21 cellular contexts compared by ENCODE assay signal in the genomic region with DNA sequence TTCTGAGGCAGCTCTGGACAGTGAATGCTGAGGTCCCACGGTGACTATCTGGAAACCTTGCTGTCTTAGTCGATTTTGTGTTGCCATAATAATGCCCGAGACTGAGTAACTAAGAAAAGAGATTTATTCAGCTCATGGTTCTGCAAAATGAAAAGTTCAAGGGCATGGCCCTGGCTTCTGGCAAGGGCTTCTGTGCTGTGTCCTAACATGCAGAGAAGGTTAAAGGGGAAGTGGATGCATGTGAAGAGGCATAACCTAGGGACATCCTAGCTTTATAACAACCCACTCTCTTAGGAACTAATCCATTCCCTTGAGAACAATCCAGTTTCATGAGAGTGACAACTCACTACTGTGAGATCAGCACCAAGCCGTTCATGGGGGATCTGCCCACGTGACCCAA.
"Had no signal": no experiment of that assay in that cellular context is flagged by ENCODE, and none has a peak within 500 bp of the region (broad histone marks: within the 10 kb centered on the region; RNA-seq: fewer than 3 reads in every experiment).

No MANE protein-coding gene starts in this region.

- ATAC-seq: foreskin keratinocyte; left ventricle myocardium superior; mucosa of descending colon; natural killer cell; pancreas; right cardiac atrium; stimulated activated memory B cell treated with anti-CD40 and anti-IgM and Interleukin-4, amounts not matched to agents 10 μg/mL and 1 μg/mL and 100 μg/mL, for 72 hours had no signal

- H3K27me3 ChIP-seq: colonic mucosa, pancreas, uterus had no signal

- FAIRE-seq: endothelial cell of umbilical vein, keratinocyte, pancreas had no signal

- H3K4me1 ChIP-seq: colonic mucosa, foreskin keratinocyte, pancreas, stomach, uterus had no signal

- H3K9me3 ChIP-seq: colonic mucosa, mucosa of descending colon, pancreas, stomach, thoracic aorta, uterus had no signal

- H3K4me3 ChIP-seq: colonic mucosa, mucosa of descending colon, pancreas, stomach, thoracic aorta, uterus had no signal

- H3K27ac ChIP-seq: colonic mucosa, foreskin keratinocyte, pancreas, stomach, thoracic aorta, uterus had no signal

- DNase-seq: colonic mucosa; effector CD4-positive, alpha-beta T cell; endodermal cell; erythroblast; foreskin keratinocyte; immature natural killer cell; left ventricle myocardium superior; mammary epithelial cell; mucosa of descending colon; natural killer cell; pancreas; right cardiac atrium; stimulated activated CD4-positive, alpha-beta T cell treated with anti-CD3 and anti-CD28 coated beads, Interleukin-4, amount 100 ng/mL, for 24 hours; stomach; substantia nigra; trophoblast cell; uterus had no signal

- H3K36me3 ChIP-seq: colonic mucosa, pancreas, stomach, thoracic aorta, uterus had no signal
